34 cellular contexts compared by ENCODE assay signal in the genomic region with DNA sequence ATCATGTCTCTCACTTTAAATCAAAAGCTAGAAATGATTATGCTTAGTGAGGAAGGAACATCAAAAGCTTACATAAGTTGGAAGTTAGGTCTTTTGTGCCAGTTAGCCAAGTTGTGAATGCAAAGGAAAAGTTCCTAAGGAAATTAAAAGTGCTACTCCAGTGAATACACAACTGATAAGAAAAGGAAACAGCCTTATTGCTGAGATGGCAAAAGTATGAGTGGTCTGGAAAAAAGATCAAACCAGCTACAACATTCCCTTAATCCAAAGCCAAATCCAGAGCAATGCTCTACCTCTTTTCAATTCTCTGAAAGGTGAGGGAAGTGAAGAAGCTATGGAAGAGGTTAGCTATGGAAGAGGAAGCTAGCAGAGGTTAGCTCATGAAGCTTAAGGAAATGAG.
"Had no signal": no experiment of that assay in that cellular context is flagged by ENCODE, and none has a peak within 500 bp of the region (broad histone marks: within the 10 kb centered on the region; RNA-seq: fewer than 3 reads in every experiment).

No MANE protein-coding gene starts in this region.

- H3K36me3 ChIP-seq: adrenal gland, ascending aorta, brain microvascular endothelial cell, breast epithelium, cardiac muscle cell had no signal

- DNase-seq: activated effector memory CD4-positive, alpha-beta T cell treated with anti-CD3 and anti-CD28 coated beads, Interleukin-2, amount 50 U/mL, for 16 hours; activated effector memory CD4-positive, alpha-beta T cell treated with Interleukin-2 at 50 U/mL for 16 hours; activated gamma-delta T cell; activated gamma-delta T cell treated with Interleukin-2 at 50 U/mL for 16 hours; activated naive CD4-positive, alpha-beta T cell; activated naive CD4-positive, alpha-beta T cell treated with anti-CD3 and anti-CD28 coated beads for 36 hours; activated naive CD4-positive, alpha-beta T cell treated with anti-CD3 and anti-CD28 coated beads, Interleukin-2, amount 10 ng/mL, durations not matched to agents 7 days and 5 days; activated naive CD4-positive, alpha-beta T cell treated with anti-CD3 and anti-CD28 coated beads, Interleukin-2, amount 50 U/mL, for 16 hours; activated naive CD4-positive, alpha-beta T cell treated with Interleukin-2 at 50 U/mL for 16 hours; activated naive CD8-positive, alpha-beta T cell treated with anti-CD3 and anti-CD28 coated beads for 36 hours; activated naive CD8-positive, alpha-beta T cell treated with anti-CD3 and anti-CD28 coated beads, Interleukin-2, amount 10 ng/mL, durations not matched to agents 7 days and 5 days; activated naive CD8-positive, alpha-beta T cell treated with anti-CD3 and anti-CD28 coated beads, Interleukin-2, amount 50 U/mL, for 24 hours; activated T-cell treated with anti-CD3 and anti-CD28 coated beads, Interleukin-2, amount 50 U/mL, for 24 hours; activated T-cell treated with anti-CD3 and anti-CD28 coated beads, Interleukin-2, amount 50 U/mL, for 4 hours; activated T-cell treated with anti-CD3 and anti-CD28 coated beads, Interleukin-2, amount 50 U/mL, for 48 hours; activated T-cell treated with anti-CD3 and anti-CD28 coated beads, Interleukin-2, amount 50 U/mL, for 72 hours; adrenal gland; amniotic stem cell; amygdala; anterior cingulate cortex; aorta; body of pancreas; brain microvascular endothelial cell; caudate nucleus; central memory CD4-positive, alpha-beta T cell; cerebellar nuclear complex had no signal

- H3K27ac ChIP-seq: adrenal gland, ascending aorta, body of pancreas, brain microvascular endothelial cell, breast epithelium, cardiac muscle cell had no signal

- H3K9me3 ChIP-seq: adrenal gland, ascending aorta, body of pancreas, breast epithelium had no signal

- ATAC-seq: activated naive CD4-positive, alpha-beta T cell treated with anti-CD3 and anti-CD28 coated beads, Interleukin-2, amount 50 U/mL, for 72 hours; activated naive CD8-positive, alpha-beta T cell treated with anti-CD3 and anti-CD28 coated beads, Interleukin-2, amount 50 U/mL, for 24 hours; activated T-cell treated with anti-CD3 and anti-CD28 coated beads, Interleukin-2, amount 50 U/mL, for 4 hours; activated T-cell treated with anti-CD3 and anti-CD28 coated beads, Interleukin-2, amount 50 U/mL, for 72 hours; activated T-helper 17 cell treated with anti-CD3 and anti-CD28 coated beads, Interleukin-2, amount 50 U/mL, for 72 hours; body of pancreas had no signal

- H3K4me1 ChIP-seq: adrenal gland, ascending aorta, body of pancreas, breast epithelium had no signal

- FAIRE-seq: astrocyte, bronchial epithelial cell, colon had no signal

- H3K27me3 ChIP-seq: adrenal gland, ascending aorta, body of pancreas, brain microvascular endothelial cell, breast epithelium, cardiac muscle cell had no signal

- H3K4me3 ChIP-seq: adrenal gland, ascending aorta, body of pancreas, breast epithelium, cardiac muscle cell had no signal
